8 cellular contexts compared by ENCODE assay signal in genomic region chrX:68077378-68077777, GRCh38.
"Had no signal": no experiment of that assay in that cellular context is flagged by ENCODE, and none has a peak within 500 bp of the region (broad histone marks: within the 10 kb centered on the region; RNA-seq: fewer than 3 reads in every experiment).

No MANE protein-coding gene starts in this region.

- H2AFZ ChIP-seq: GM23248 had no signal

- H3K4me2 ChIP-seq: KMS-11 had no signal

- H3K9ac ChIP-seq: GM23248, KMS-11 had no signal

- FAIRE-seq: HTR-8/SVneo had no signal

- H3K4me1 ChIP-seq: HAP-1 had no signal

- ATAC-seq: HCT116 had no signal

- H3K27ac ChIP-seq: GM23248, KMS-11 had no signal

- DNase-seq: GM23248, GOT3, H7, KBM-7 had no signal

- H3K36me3 ChIP-seq: HAP-1 had no signal

- H3K9me3 ChIP-seq: HAP-1 had no signal

- H3K4me3 ChIP-seq: GM23248, HAP-1 had no signal
